ENCODE assay signal across 33 cellular contexts in the genomic region with DNA sequence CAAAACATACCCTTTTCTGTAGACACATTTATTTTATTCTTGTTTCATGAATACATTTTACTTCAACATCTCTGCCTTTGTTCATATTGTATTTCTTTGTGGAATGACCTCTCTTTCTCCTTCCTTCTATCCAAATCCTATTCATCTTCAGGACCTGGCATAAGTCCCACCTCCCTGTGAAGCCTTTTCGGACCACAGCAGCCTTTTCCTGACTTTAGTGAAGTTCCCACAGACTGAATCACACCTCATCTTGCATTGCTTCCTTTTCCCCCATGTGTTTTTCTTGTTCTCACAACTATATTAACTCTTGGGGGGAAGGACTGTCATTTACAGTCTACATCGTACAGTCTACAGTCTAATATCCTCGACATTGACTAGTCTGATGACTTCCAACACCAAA.
"Had no signal": no experiment of that assay in that cellular context is flagged by ENCODE, and none has a peak within 500 bp of the region (broad histone marks: within the 10 kb centered on the region; RNA-seq: fewer than 3 reads in every experiment).

No MANE protein-coding gene starts in this region.

- ATAC-seq: activated CD4-positive, CD25-positive, alpha-beta regulatory T cell treated with anti-CD3 and anti-CD28 coated beads, Interleukin-2, amount 50 U/mL, for 24 hours; activated CD8-positive, alpha-beta memory T cell treated with anti-CD3 and anti-CD28 coated beads, Interleukin-2, amount 10 ng/mL, durations not matched to agents 7 days and 5 days; activated CD8-positive, alpha-beta T cell treated with anti-CD3 and anti-CD28 coated beads, Interleukin-2, amount 10 ng/mL, durations not matched to agents 7 days and 5 days; activated T-helper 17 cell treated with anti-CD3 and anti-CD28 coated beads, Interleukin-2, amount 50 U/mL, for 72 hours; effector memory CD8-positive, alpha-beta T cell; esophagus mucosa; T-helper 17 cell had no signal

- FAIRE-seq: bronchial epithelial cell, colon, frontal cortex had no signal

- H3K27me3 ChIP-seq: brain microvascular endothelial cell had no signal

- H3K27ac ChIP-seq: brain microvascular endothelial cell, epithelial cell of prostate, WERI-Rb-1 had no signal

- H3K36me3 ChIP-seq: brain microvascular endothelial cell, WERI-Rb-1 had no signal

- DNase-seq: activated B cell treated with CpG ODN at 0.5 μM for 24 hours; activated CD4-positive, alpha-beta memory T cell treated with anti-CD3 and anti-CD28 coated beads for 36 hours; activated CD4-positive, alpha-beta T cell treated with anti-CD3 and anti-CD28 coated beads, Interleukin-2, amount 10 ng/mL, durations not matched to agents 24 days and 14 days; activated CD8-positive, alpha-beta memory T cell treated with anti-CD3 and anti-CD28 coated beads, Interleukin-2, amount 10 ng/mL, durations not matched to agents 7 days and 5 days; activated CD8-positive, alpha-beta memory T cell treated with anti-CD3 and anti-CD28 coated beads, Interleukin-2, amount 50 U/mL, for 4 hours; activated CD8-positive, alpha-beta T cell treated with anti-CD3 and anti-CD28 coated beads, Interleukin-2, amount 10 ng/mL, durations not matched to agents 7 days and 5 days; activated effector memory CD4-positive, alpha-beta T cell treated with Interleukin-2 at 50 U/mL for 16 hours; activated gamma-delta T cell treated with Interleukin-2 at 50 U/mL for 16 hours; activated naive CD4-positive, alpha-beta T cell treated with anti-CD3 and anti-CD28 coated beads, Interleukin-2, amount 50 U/mL, for 16 hours; activated naive CD4-positive, alpha-beta T cell treated with Interleukin-2 at 50 U/mL for 16 hours; activated T-cell treated with anti-CD3 and anti-CD28 coated beads, Interleukin-2, amount 50 U/mL, for 24 hours; amniotic stem cell; anterior cingulate cortex; brain microvascular endothelial cell; caudate nucleus; cortex of kidney; dermis blood vessel endothelial cell; effector CD4-positive, alpha-beta T cell; effector memory CD8-positive, alpha-beta T cell; foreskin fibroblast; head of caudate nucleus; hippocampal formation; T-helper 1 cell; T-helper 17 cell; T1000; WERI-Rb-1 had no signal
